In genomic region chr16:50593410-50594139, GRCh38 we compare ENCODE assay signal across 1 cellular context.
TF ChIP-seq lines count a peak whose summit lies in the region.

No MANE protein-coding gene starts in this region.

TF ChIP-seq in endothelial cell of umbilical vein, 7 proteins besides CTCF, POLR2A, EP300 and RAD21 (continued from another document):
- TF ChIP-seq GATA2 (IDR thresholded peaks at IDR 0.05; ENCODE audit: insufficient read depth, insufficient read length, low read depth, low read length) (no peak), JUN (IDR thresholded peaks at IDR 0.05; ENCODE audit: borderline replicate concordance, insufficient read depth, insufficient read length, low read depth) (no peak), MYC (IDR thresholded peaks at IDR 0.05; ENCODE audit: low read depth, low read length) (no peak), FOS (IDR thresholded peaks at IDR 0.05; ENCODE audit: borderline replicate concordance, insufficient read depth, low read length) (no peak), EZH2 (IDR thresholded peaks at IDR 0.05; ENCODE audit: borderline replicate concordance, low read depth, low read length, severe bottlenecking) (no peak), POLR2AphosphoS5 (IDR thresholded peaks at IDR 0.05; ENCODE audit: insufficient read depth, low read depth, low read length) (no peak)
TF ChIP-seq in endothelial cell of umbilical vein: peak in this region for 0.
